Comparison of ENCODE assay signal across 9 cellular contexts in the genomic region with DNA sequence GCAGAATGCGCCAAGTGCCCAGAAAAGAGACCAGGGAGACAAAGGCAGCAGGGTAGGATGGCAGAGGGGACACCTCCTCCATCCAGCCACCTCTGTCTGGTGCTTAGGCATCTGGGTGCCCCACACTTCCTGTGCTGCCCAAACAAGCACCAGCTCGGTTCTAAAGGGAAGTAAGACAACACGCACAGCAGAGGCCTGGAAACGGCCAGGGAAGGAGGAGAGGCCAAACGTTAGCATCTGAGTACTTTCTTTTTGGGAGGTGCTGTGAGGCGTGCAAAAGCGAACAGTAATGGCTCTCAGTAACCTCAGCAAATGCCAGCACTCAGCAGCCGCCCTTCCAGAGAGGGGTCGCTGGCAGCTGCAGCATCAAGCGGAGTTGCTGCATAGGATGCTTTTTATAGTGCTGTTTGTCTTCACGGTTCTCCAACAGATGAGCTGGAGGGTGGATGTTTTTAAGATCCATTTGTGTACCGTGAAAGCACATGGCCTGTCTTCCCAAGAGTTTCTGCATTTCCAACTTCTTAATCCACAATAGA.
DNase-seq lines count a peak whose midpoint lies in the region; ATAC-seq and TF ChIP-seq lines count a peak whose summit lies in the region.
"Had no signal": no experiment of that assay in that cellular context is flagged by ENCODE, and none has a peak within 500 bp of the region (broad histone marks: within the 10 kb centered on the region; RNA-seq: fewer than 3 reads in every experiment).

No MANE protein-coding gene starts in this region.

- no peaks in the 10 kb centered on the region for H3K9me2 ChIP-seq in PC-3 (replicated peaks; ENCODE audit: low read length)

- POLR2A ChIA-PET in PC-3 (lab: Charles Lee; ENCODE audit: unreplicated experiment) = no interaction called here

- peaks cover 7 to 11% of the 10 kb centered on the region in 2 donors for H3K4me1 Mint-ChIP-seq in effector memory CD8-positive, alpha-beta T cell (ENCODE audit: low read depth in 2 of 2)

- ATAC-seq in PC-3 = peak; percentile 29
- ATAC-seq in heart left ventricle = peak; percentile 24 to 47 (median 34)
- no peak for ATAC-seq in effector memory CD8-positive, alpha-beta T cell (replicated peaks)

- H3K9ac ChIP-seq in PC-3 (ENCODE audit: low read length) = peak overlapping the region; percentile 89

- H3K27ac ChIP-seq in PC-3 (ENCODE audit: low read length) (peak overlapping the region; percentile 99), heart left ventricle (peak overlapping the region in 2 of 12 donors; percentile 58 to 75), suprapubic skin (peak overlapping the region; percentile 66)
- H3K27ac ChIP-seq: 22Rv1 had no signal

- peaks cover 23% of the 10 kb centered on the region for H3K4me1 ChIP-seq in PC-3 (ENCODE audit: insufficient read depth, low read length)
- peaks cover 0 to 52% (median 27%) of the 10 kb centered on the region in 12 donors for H3K4me1 ChIP-seq in heart left ventricle
- peaks cover 33% of the 10 kb centered on the region for H3K4me1 ChIP-seq in suprapubic skin

- H3K27me3 ChIP-seq in PC-3 (ENCODE audit: low read length) = no peaks in the 10 kb centered on the region
- H3K27me3 ChIP-seq in heart left ventricle = no peaks in the 10 kb centered on the region
- H3K27me3 ChIP-seq in suprapubic skin = no peaks in the 10 kb centered on the region

- H2AFZ ChIP-seq in PC-3 (ENCODE audit: low read length) = peak overlapping the region; percentile 52

- H3K79me2 ChIP-seq in PC-3 (ENCODE audit: low read length) = no peaks in the 10 kb centered on the region

- H3K9me3 ChIP-seq in PC-3 (ENCODE audit: low read length) (no peaks in the 10 kb centered on the region), heart left ventricle (no peaks in the 10 kb centered on the region), suprapubic skin (no peaks in the 10 kb centered on the region)

- no peak for TF ChIP-seq CTCF in PC-3 (conservative IDR thresholded peaks at IDR 0.05; ENCODE audit: low read depth, low read length)
- TF ChIP-seq CTCF in heart left ventricle (IDR thresholded peaks at IDR 0.05) = no peak
- no peak for TF ChIP-seq CTCF in suprapubic skin (IDR thresholded peaks at IDR 0.05)

- no peak for TF ChIP-seq EP300 in suprapubic skin (IDR thresholded peaks at IDR 0.05)

- H3K9me3 Mint-ChIP-seq in effector memory CD8-positive, alpha-beta T cell = no peaks in the 10 kb centered on the region

- no peaks in the 10 kb centered on the region for H3F3A ChIP-seq in PC-3 (ENCODE audit: low read length, unreplicated experiment)

- no peak for TF ChIP-seq POLR2A in heart left ventricle (IDR thresholded peaks at IDR 0.05)
- TF ChIP-seq POLR2A in suprapubic skin (IDR thresholded peaks at IDR 0.05) = no peak

- intact Hi-C loops in PC-3 (cut with micrococcal nuclease) = no loop called here
- intact Hi-C loops in heart left ventricle (cut with DNase I) = loop anchor here in 1 of 10 donors (1.0 kb wide), 1 partner anchor 29 kb away; no protein-coding TSS in a partner anchor

- H3K4me2 ChIP-seq in PC-3 (ENCODE audit: low read length) = peak overlapping the region; percentile 81

- H4K20me1 ChIP-seq in PC-3 (ENCODE audit: low read length) = no peaks in the 10 kb centered on the region

- H3K27me3 Mint-ChIP-seq in effector memory CD8-positive, alpha-beta T cell = peaks cover 39 to 51% of the 10 kb centered on the region in 2 donors

- CTCF ChIA-PET in PC-3 (lab: Charles Lee) = interaction anchor here (0.7 kb wide), 2 partner anchors 11 to 25 kb away, joined by 4 read pairs; no protein-coding TSS in a partner anchor

- no peak overlapping the region for H3K4me3 Mint-ChIP-seq in effector memory CD8-positive, alpha-beta T cell

- H3K27ac Mint-ChIP-seq in effector memory CD8-positive, alpha-beta T cell = no peak overlapping the region

- peak; percentile 13 to 58 for DNase-seq in NCI-H187 (lab: John Stamatoyannopoulos, UW)
- DNase-seq in NCI-H187 treated with DMSO at 0.1 percent for 48 hours (lab: John Stamatoyannopoulos, UW) = no peak
- no peak for DNase-seq in PC-3
- DNase-seq in heart left ventricle = no peak
- no peak for DNase-seq in suprapubic skin (ENCODE audit: low spot score in 2 of 2)
- DNase-seq in NCI-H446 (lab: John Stamatoyannopoulos, UW) = no peak
- no peak for DNase-seq in DMS53 (lab: John Stamatoyannopoulos, UW)
- no peak for DNase-seq in effector memory CD8-positive, alpha-beta T cell

- H3K4me3 ChIP-seq in PC-3 (ENCODE audit: low read length) (peak overlapping the region; percentile 39; the same call in 1 of the 2 replicates), heart left ventricle (peak overlapping the region in 1 of 12 donors; percentile 4), suprapubic skin (peak overlapping the region; percentile 3)

- no peaks in the 10 kb centered on the region for H3K36me3 Mint-ChIP-seq in effector memory CD8-positive, alpha-beta T cell (ENCODE audit: insufficient read depth)

- no peaks in the 10 kb centered on the region for H3K36me3 ChIP-seq in PC-3 (ENCODE audit: low read depth, low read length)
- H3K36me3 ChIP-seq in heart left ventricle = no peaks in the 10 kb centered on the region
- H3K36me3 ChIP-seq in suprapubic skin = no peaks in the 10 kb centered on the region

- WGBS in heart left ventricle, 4 donors = 39 to 44% (median 41%) methylated on average over 12 of the region's 12 CpGs
- WGBS in suprapubic skin = 52% methylated on average over 12 of the region's 12 CpGs

- BruUV-seq in PC-3 (replicated peaks; lab: Mats Ljungman, UMichigan) = no TSS peak

Comparison
In these comparisons a context has a peak if more than half of its experiments do, and no peak if none do; other contexts are left out.
1. DNase-seq: peak in NCI-H187 (2 of 2); none in NCI-H187 treated with DMSO at 0.1 percent for 48 hours (single experiment), PC-3 (single experiment), heart left ventricle (0 of 5), suprapubic skin (0 of 2), NCI-H446 (0 of 2), DMS53 (single experiment) and effector memory CD8-positive, alpha-beta T cell (0 of 3).